15 cellular contexts compared by ENCODE assay signal in genomic region chr7:1112625-1113547, GRCh38. TPM values are rescaled to one million over a fixed set of nuclear protein-coding genes. Genes with fewer than 3 reads are reported as not detected.
DNase-seq lines count a peak whose midpoint lies in the region; ATAC-seq and TF ChIP-seq lines count a peak whose summit lies in the region.
"Had no signal": no experiment of that assay in that cellular context is flagged by ENCODE, and none has a peak within 500 bp of the region (broad histone marks: within the 10 kb centered on the region; RNA-seq: fewer than 3 reads in every experiment).

No MANE protein-coding gene starts in this region.

- no peaks in the 10 kb centered on the region for H3K4me1 Mint-ChIP-seq in activated CD8-positive, alpha-beta memory T cell treated with anti-CD3 and anti-CD28 coated beads, Interleukin-2, amount 10 ng/mL, durations not matched to agents 7 days and 5 days

- intact Hi-C loops in left ventricle myocardium inferior (cut with micrococcal nuclease) (no loop called here), colonic mucosa (cut with DNase I) (no loop called here)

- H3K27ac ChIP-seq in left ventricle myocardium inferior (replicated peaks), result no peak overlapping the region
- peak overlapping the region; percentile 62 for H3K27ac ChIP-seq in osteoblast (ENCODE audit: low read depth, low read length)
- no peak overlapping the region for H3K27ac ChIP-seq in colonic mucosa
- H3K27ac ChIP-seq: 22Rv1 had no signal

- H3K4me1 ChIP-seq in left ventricle myocardium inferior, result peaks cover 11% of the 10 kb centered on the region
- H3K4me1 ChIP-seq in osteoblast (ENCODE audit: insufficient read depth, low read length), result peaks cover 12% of the 10 kb centered on the region
- H3K4me1 ChIP-seq in colonic mucosa, result no peaks in the 10 kb centered on the region

- H3K9me3 ChIP-seq in left ventricle myocardium inferior (replicated peaks) (no peaks in the 10 kb centered on the region), osteoblast (ENCODE audit: low read depth, low read length) (no peaks in the 10 kb centered on the region), colonic mucosa (no peaks in the 10 kb centered on the region)
- H3K9me3 ChIP-seq: MG63 had no signal

- H2AFZ ChIP-seq in osteoblast (ENCODE audit: low read length), result no peak overlapping the region

- H3K36me3 ChIP-seq in left ventricle myocardium inferior (no peaks in the 10 kb centered on the region), osteoblast (ENCODE audit: insufficient read depth, low read length) (peaks cover 3% of the 10 kb centered on the region), colonic mucosa (no peaks in the 10 kb centered on the region)
- H3K36me3 ChIP-seq: MG63 had no signal

- TF ChIP-seq CTCF in left ventricle myocardium inferior (IDR thresholded peaks at IDR 0.05; ENCODE audit: borderline replicate concordance) (no peak), osteoblast (IDR thresholded peaks at IDR 0.05; ENCODE audit: extremely low read depth, low read depth, low read length) (no peak), colonic mucosa (IDR thresholded peaks at IDR 0.05) (no peak)

- no peaks in the 10 kb centered on the region for H3K9me3 Mint-ChIP-seq in activated CD8-positive, alpha-beta memory T cell treated with anti-CD3 and anti-CD28 coated beads, Interleukin-2, amount 10 ng/mL, durations not matched to agents 7 days and 5 days (ENCODE audit: low read depth)

- no peaks in the 10 kb centered on the region for H3K36me3 Mint-ChIP-seq in activated CD8-positive, alpha-beta memory T cell treated with anti-CD3 and anti-CD28 coated beads, Interleukin-2, amount 10 ng/mL, durations not matched to agents 7 days and 5 days

- peak overlapping the region; percentile 66 for H3K4me2 ChIP-seq in osteoblast (ENCODE audit: insufficient read depth, low read length)

- H3K4me3 ChIP-seq in left ventricle myocardium inferior (no peak overlapping the region), osteoblast (ENCODE audit: insufficient read depth, low read length) (no peak overlapping the region), colonic mucosa (no peak overlapping the region)
- H3K4me3 ChIP-seq: MG63 had no signal

- no peak overlapping the region for H3K9ac ChIP-seq in colonic mucosa (ENCODE audit: low read depth in 2 of 2, low read length in 2 of 2)

- H3K27me3 Mint-ChIP-seq in activated CD8-positive, alpha-beta memory T cell treated with anti-CD3 and anti-CD28 coated beads, Interleukin-2, amount 10 ng/mL, durations not matched to agents 7 days and 5 days, result no peaks in the 10 kb centered on the region

- no peak overlapping the region for H3K27ac Mint-ChIP-seq in activated CD8-positive, alpha-beta memory T cell treated with anti-CD3 and anti-CD28 coated beads, Interleukin-2, amount 10 ng/mL, durations not matched to agents 7 days and 5 days

- peaks cover 3% of the 10 kb centered on the region for H3K79me2 ChIP-seq in osteoblast (ENCODE audit: insufficient read depth, low read length)

- no peak overlapping the region for H3K4me3 Mint-ChIP-seq in activated CD8-positive, alpha-beta memory T cell treated with anti-CD3 and anti-CD28 coated beads, Interleukin-2, amount 10 ng/mL, durations not matched to agents 7 days and 5 days

- ATAC-seq in activated CD8-positive, alpha-beta memory T cell treated with anti-CD3 and anti-CD28 coated beads, Interleukin-2, amount 10 ng/mL, durations not matched to agents 7 days and 5 days, result no peak
- no peak for ATAC-seq in GM21360 (IDR thresholded peaks at IDR 0.05; ENCODE audit: unreplicated experiment)

- CTCF ChIA-PET in activated CD8-positive, alpha-beta memory T cell treated with anti-CD3 and anti-CD28 coated beads, Interleukin-2, amount 10 ng/mL, durations not matched to agents 7 days and 5 days (lab: Charles Lee), result interaction anchor here (0.7 to 1.0 kb wide), 4 partner anchors 10 to 280 kb away, joined by 3 to 6 read pairs (median 4); no protein-coding TSS in a partner anchor

- peaks cover 3% of the 10 kb centered on the region for H4K20me1 ChIP-seq in osteoblast (ENCODE audit: insufficient read depth, low read length)

- peak; percentile 12 for DNase-seq in activated CD8-positive, alpha-beta memory T cell treated with anti-CD3 and anti-CD28 coated beads, Interleukin-2, amount 50 U/mL, for 4 hours
- no peak for DNase-seq in activated CD8-positive, alpha-beta memory T cell treated with anti-CD3 and anti-CD28 coated beads, Interleukin-2, amount 10 ng/mL, durations not matched to agents 7 days and 5 days
- DNase-seq in left ventricle myocardium inferior, result peak; percentile 7
- no peak for DNase-seq in osteoblast (ENCODE audit: insufficient read length, low spot score, missing footprints)
- DNase-seq in colonic mucosa, result no peak
- DNase-seq in NCI-H187 (lab: John Stamatoyannopoulos, UW), result no peak
- DNase-seq in MV-4-11 (lab: John Stamatoyannopoulos, UW), result no peak
- DNase-seq: GF-D8, Karpas-422, MG63, NCI-H1105 treated with DMSO at 0.1 percent for 48 hours, NCI-H1694 treated with DMSO at 0.1 percent for 48 hours, NCI-H69 had no signal

- H3K27me3 ChIP-seq in left ventricle myocardium inferior (ENCODE audit: low read depth) (no peaks in the 10 kb centered on the region), osteoblast (ENCODE audit: insufficient read depth, low read length) (no peaks in the 10 kb centered on the region), colonic mucosa (no peaks in the 10 kb centered on the region)
- H3K27me3 ChIP-seq: MG63 had no signal

RNA-seq across cellular contexts. Expression of gene GPER1, which starts 25.0 kb away (rescaled TPM):
- not detected for total RNA-seq in activated CD8-positive, alpha-beta memory T cell treated with anti-CD3 and anti-CD28 coated beads, Interleukin-2, amount 10 ng/mL, durations not matched to agents 7 days and 5 days
- 3.0 TPM for total RNA-seq in left ventricle myocardium inferior
- total RNA-seq in osteoblast, result 10.3 and 10.5 TPM in 2 replicates
- total RNA-seq in colonic mucosa, result 1 to 10 TPM; 5.7 to 8.2 TPM

RNA-seq across cellular contexts. Expression of gene ZFAND2A, which starts 47.1 kb away (rescaled TPM):
- total RNA-seq in activated CD8-positive, alpha-beta memory T cell treated with anti-CD3 and anti-CD28 coated beads, Interleukin-2, amount 10 ng/mL, durations not matched to agents 7 days and 5 days, result 10 to 100 TPM; 23.8 to 23.9 TPM
- total RNA-seq in left ventricle myocardium inferior (6.6 TPM), osteoblast (11.8 and 13.0 TPM in 2 replicates), colonic mucosa (10 to 100 TPM; 26.2 to 38.7 TPM)

Comparison
In these comparisons a context has a peak if more than half of its experiments do, and no peak if none do; other contexts are left out.
1. DNase-seq: peak in activated CD8-positive, alpha-beta memory T cell treated with anti-CD3 and anti-CD28 coated beads, Interleukin-2, amount 50 U/mL, for 4 hours (single experiment) and left ventricle myocardium inferior (single experiment); none in activated CD8-positive, alpha-beta memory T cell treated with anti-CD3 and anti-CD28 coated beads, Interleukin-2, amount 10 ng/mL, durations not matched to agents 7 days and 5 days (single experiment), osteoblast (single experiment), colonic mucosa (single experiment), NCI-H187 (0 of 2) and MV-4-11 (single experiment).